Comparison of ENCODE assay signal across 15 cellular contexts in genomic region chr10:63213489-63213888, GRCh38.
DNase-seq lines count a peak whose midpoint lies in the region; ATAC-seq and TF ChIP-seq lines count a peak whose summit lies in the region.
"Had no signal": no experiment of that assay in that cellular context is flagged by ENCODE, and none has a peak within 500 bp of the region (broad histone marks: within the 10 kb centered on the region; RNA-seq: fewer than 3 reads in every experiment).

No MANE protein-coding gene starts in this region.

- H3K4me3 Mint-ChIP-seq in stimulated activated memory B cell treated with anti-CD40 and anti-IgM and Interleukin-4, amounts not matched to agents 10 μg/mL and 1 μg/mL and 100 μg/mL, for 72 hours, result no peak overlapping the region
- H3K4me3 Mint-ChIP-seq in activated naive CD4-positive, alpha-beta T cell treated with anti-CD3 and anti-CD28 coated beads, Interleukin-2, amount 10 ng/mL, durations not matched to agents 7 days and 5 days, result no peak overlapping the region

- no peaks in the 10 kb centered on the region for H3K27me3 Mint-ChIP-seq in stimulated activated memory B cell treated with anti-CD40 and anti-IgM and Interleukin-4, amounts not matched to agents 10 μg/mL and 1 μg/mL and 100 μg/mL, for 72 hours
- H3K27me3 Mint-ChIP-seq in activated naive CD4-positive, alpha-beta T cell treated with anti-CD3 and anti-CD28 coated beads, Interleukin-2, amount 10 ng/mL, durations not matched to agents 7 days and 5 days, result no peaks in the 10 kb centered on the region

- no peak for DNase-seq in cardiac muscle cell (ENCODE audit: low read depth in 1 of 2, low spot score in 1 of 2)
- no peak for DNase-seq in left cardiac atrium
- peak; percentile 63 for DNase-seq in NCI-H446 treated with DMSO at 0.1 percent for 48 hours (lab: John Stamatoyannopoulos, UW)
- peak; percentile 23 for DNase-seq in cerebellum (ENCODE audit: low spot score)
- no peak for DNase-seq in HuH-7 (ENCODE audit: low spot score)
- no peak for DNase-seq in activated naive CD4-positive, alpha-beta T cell treated with anti-CD3 and anti-CD28 coated beads, Interleukin-2, amount 10 ng/mL, durations not matched to agents 7 days and 5 days
- DNase-seq: activated gamma-delta T cell treated with Interleukin-2 at 50 U/mL for 16 hours; DMS153; effector CD4-positive, alpha-beta T cell; KG1; NCI-H1105; NCI-H345 had no signal

- peaks cover 37% of the 10 kb centered on the region for H3K4me1 ChIP-seq in cardiac muscle cell (ENCODE audit: low read depth)

- H3K27ac Mint-ChIP-seq in stimulated activated memory B cell treated with anti-CD40 and anti-IgM and Interleukin-4, amounts not matched to agents 10 μg/mL and 1 μg/mL and 100 μg/mL, for 72 hours, result peak overlapping the region; percentile 65
- no peak overlapping the region for H3K27ac Mint-ChIP-seq in activated naive CD4-positive, alpha-beta T cell treated with anti-CD3 and anti-CD28 coated beads, Interleukin-2, amount 10 ng/mL, durations not matched to agents 7 days and 5 days

- H3K36me3 Mint-ChIP-seq in stimulated activated memory B cell treated with anti-CD40 and anti-IgM and Interleukin-4, amounts not matched to agents 10 μg/mL and 1 μg/mL and 100 μg/mL, for 72 hours, result peaks cover 32% of the 10 kb centered on the region
- H3K36me3 Mint-ChIP-seq in activated naive CD4-positive, alpha-beta T cell treated with anti-CD3 and anti-CD28 coated beads, Interleukin-2, amount 10 ng/mL, durations not matched to agents 7 days and 5 days, result peaks cover 40% of the 10 kb centered on the region

- H3K4me3 ChIP-seq in cardiac muscle cell, result no peak overlapping the region
- H3K4me3 ChIP-seq: hepatocyte had no signal

- H3K27ac ChIP-seq in cardiac muscle cell, result peak overlapping the region; percentile 56
- H3K27ac ChIP-seq: hepatocyte had no signal

- H3K27me3 ChIP-seq in cardiac muscle cell, result no peaks in the 10 kb centered on the region
- H3K27me3 ChIP-seq: hepatocyte had no signal

- H3K9me3 ChIP-seq in cardiac muscle cell (ENCODE audit: low read depth), result no peaks in the 10 kb centered on the region

- H3K9me3 Mint-ChIP-seq in stimulated activated memory B cell treated with anti-CD40 and anti-IgM and Interleukin-4, amounts not matched to agents 10 μg/mL and 1 μg/mL and 100 μg/mL, for 72 hours, result peaks cover 3% of the 10 kb centered on the region
- peaks cover 2% of the 10 kb centered on the region for H3K9me3 Mint-ChIP-seq in activated naive CD4-positive, alpha-beta T cell treated with anti-CD3 and anti-CD28 coated beads, Interleukin-2, amount 10 ng/mL, durations not matched to agents 7 days and 5 days

- H3K36me3 ChIP-seq in cardiac muscle cell, result peaks cover 27% of the 10 kb centered on the region

- intact Hi-C loops in left cardiac atrium (cut with DNase I), result loop anchor here in 1 of 2 donors (10.0 kb wide), 1 partner anchor 251 kb away; the partner anchor contains the start of gene JMJD1C

- TF ChIP-seq CTCF in cardiac muscle cell (IDR thresholded peaks at IDR 0.05; ENCODE audit: low read depth, low read length), result no peak

- no peak for ATAC-seq in left cardiac atrium
- no peak for ATAC-seq in stimulated activated memory B cell treated with anti-CD40 and anti-IgM and Interleukin-4, amounts not matched to agents 10 μg/mL and 1 μg/mL and 100 μg/mL, for 72 hours
- no peak for ATAC-seq in HG02678 (IDR thresholded peaks at IDR 0.05; ENCODE audit: unreplicated experiment)

- H3K4me1 Mint-ChIP-seq in stimulated activated memory B cell treated with anti-CD40 and anti-IgM and Interleukin-4, amounts not matched to agents 10 μg/mL and 1 μg/mL and 100 μg/mL, for 72 hours, result peaks cover 47% of the 10 kb centered on the region
- H3K4me1 Mint-ChIP-seq in activated naive CD4-positive, alpha-beta T cell treated with anti-CD3 and anti-CD28 coated beads, Interleukin-2, amount 10 ng/mL, durations not matched to agents 7 days and 5 days, result peaks cover 14% of the 10 kb centered on the region

- CTCF ChIA-PET in activated naive CD4-positive, alpha-beta T cell treated with anti-CD3 and anti-CD28 coated beads, Interleukin-2, amount 10 ng/mL, durations not matched to agents 7 days and 5 days (lab: Charles Lee), result interaction anchor here (0.7 to 1.5 kb wide), 4 partner anchors 12 to 507 kb away, joined by 3 to 4 read pairs (median 4); no protein-coding TSS in a partner anchor

Comparison
In these comparisons a context has a peak if more than half of its experiments do, and no peak if none do; other contexts are left out.
1. DNase-seq: peak in NCI-H446 treated with DMSO at 0.1 percent for 48 hours (single experiment) and cerebellum (single experiment); none in cardiac muscle cell (0 of 2), left cardiac atrium (single experiment), HuH-7 (single experiment) and activated naive CD4-positive, alpha-beta T cell treated with anti-CD3 and anti-CD28 coated beads, Interleukin-2, amount 10 ng/mL, durations not matched to agents 7 days and 5 days (single experiment).